35 cellular contexts compared by ENCODE assay signal in genomic region chr13:109231853-109232252, GRCh38.
"Had no signal": no experiment of that assay in that cellular context is flagged by ENCODE, and none has a peak within 500 bp of the region (broad histone marks: within the 10 kb centered on the region; RNA-seq: fewer than 3 reads in every experiment).

No MANE protein-coding gene starts in this region.

- H3K27me3 ChIP-seq: MG63 had no signal

- H3K9me3 ChIP-seq: MG63 had no signal

- H3K4me3 ChIP-seq: MG63 had no signal

- DNase-seq: Karpas-422, Kasumi-1, MG63, MM.1S, MV-4-11, NCI-H1048, NCI-H1092, NCI-H1092 treated with DMSO at 0.1 percent for 48 hours, NCI-H1105, NCI-H1105 treated with DMSO at 0.1 percent for 48 hours, NCI-H1417, NCI-H1417 treated with DMSO at 0.1 percent for 48 hours, NCI-H1436, NCI-H1436 treated with DMSO at 0.1 percent for 48 hours, NCI-H146, NCI-H1694, NCI-H1694 treated with DMSO at 0.1 percent for 48 hours, NCI-H187, NCI-H187 treated with DMSO at 0.1 percent for 48 hours, NCI-H1930, NCI-H2029, NCI-H2029 treated with DMSO at 0.1 percent for 48 hours, NCI-H2081, NCI-H2081 treated with DMSO at 0.1 percent for 48 hours, NCI-H2107, NCI-H2171, NCI-H2171 treated with DMSO at 0.1 percent for 48 hours, NCI-H2227 treated with DMSO at 0.1 percent for 48 hours, NCI-H226, NCI-H345, NCI-H446, NCI-H446 treated with DMSO at 0.1 percent for 48 hours, NCI-H510A, NCI-H510A treated with DMSO at 0.1 percent for 48 hours, NCI-H524 had no signal

- H3K36me3 ChIP-seq: MG63 had no signal
